In genomic region chr6:169725270-169726048, GRCh38 we compare ENCODE assay signal across 2 cellular contexts.
TF ChIP-seq lines count a peak whose summit lies in the region.

No MANE protein-coding gene starts in this region.

TF ChIP-seq in HEK293, 187 proteins besides CTCF, POLR2A, EP300 and RAD21 (continues in another document):
- no peak for TF ChIP-seq ZNF341 (tag by site-specific recombination; IDR thresholded peaks at IDR 0.05; ENCODE audit: low read depth)
- no peak for TF ChIP-seq MYNN (tag by site-specific recombination; IDR thresholded peaks at IDR 0.05; ENCODE audit: borderline replicate concordance)
- TF ChIP-seq ZNF776 (tag by site-specific recombination; IDR thresholded peaks at IDR 0.05; ENCODE audit: borderline replicate concordance): no peak
- TF ChIP-seq ZNF514 (tag by site-specific recombination; IDR thresholded peaks at IDR 0.05): no peak
- no peak for TF ChIP-seq ZNF112 (tag by site-specific recombination; IDR thresholded peaks at IDR 0.05)
- TF ChIP-seq ELK4 (IDR thresholded peaks at IDR 0.05; ENCODE audit: borderline replicate concordance, low read depth, low read length): no peak
- TF ChIP-seq ZNF302 (tag by site-specific recombination; IDR thresholded peaks at IDR 0.05; ENCODE audit: low read depth): no peak
- TF ChIP-seq ZNF362 (tag by site-specific recombination; IDR thresholded peaks at IDR 0.05): peak; percentile 88
- no peak for TF ChIP-seq ZNF692 (tag by site-specific recombination; IDR thresholded peaks at IDR 0.05)
- no peak for TF ChIP-seq ZFHX2 (tag by site-specific recombination; conservative IDR thresholded peaks at IDR 0.05)
- no peak for TF ChIP-seq ZNF223 (tag by site-specific recombination; IDR thresholded peaks at IDR 0.05)
- TF ChIP-seq ZNF132 (tag by site-specific recombination; IDR thresholded peaks at IDR 0.05; ENCODE audit: borderline replicate concordance): no peak
- TF ChIP-seq MZF1 (tag by site-specific recombination; IDR thresholded peaks at IDR 0.05; ENCODE audit: borderline replicate concordance): no peak
- TF ChIP-seq ZBTB8A (tag by site-specific recombination; IDR thresholded peaks at IDR 0.05): no peak
- no peak for TF ChIP-seq ZNF16 (tag by site-specific recombination; IDR thresholded peaks at IDR 0.05; ENCODE audit: low read depth)
- TF ChIP-seq ZNF785 (tag by site-specific recombination; IDR thresholded peaks at IDR 0.05): no peak
- TF ChIP-seq ZNF629 (tag by site-specific recombination; IDR thresholded peaks at IDR 0.05): 0 out of 2 replicates have a peak, but pooled peaks have one; percentile 22
- no peak for TF ChIP-seq ZNF558 (tag by site-specific recombination; IDR thresholded peaks at IDR 0.05)
- TF ChIP-seq ZNF548 (tag by site-specific recombination; IDR thresholded peaks at IDR 0.05): no peak
- peak; percentile 62; the same call in 1 of the 2 replicates for TF ChIP-seq ZNF600 (tag by site-specific recombination; IDR thresholded peaks at IDR 0.05)
- no peak for TF ChIP-seq ZBTB7A (tag by site-specific recombination; IDR thresholded peaks at IDR 0.05; ENCODE audit: low read depth)
- TF ChIP-seq PATZ1 (tag by site-specific recombination; IDR thresholded peaks at IDR 0.05): no peak
- TF ChIP-seq ZNF76 (tag by site-specific recombination; IDR thresholded peaks at IDR 0.05; ENCODE audit: borderline replicate concordance, low read depth): no peak
- no peak for TF ChIP-seq ZNF394 (tag by site-specific recombination; IDR thresholded peaks at IDR 0.05; ENCODE audit: borderline replicate concordance)
- 0 out of 2 replicates have a peak, but pooled peaks have one; percentile 2 for TF ChIP-seq ZSCAN30 (tag by site-specific recombination; IDR thresholded peaks at IDR 0.05)
- TF ChIP-seq KLF10 (tag by site-specific recombination; IDR thresholded peaks at IDR 0.05): no peak
- TF ChIP-seq MEIS1 (CRISPR knock-in tag; IDR thresholded peaks at IDR 0.05; ENCODE audit: borderline replicate concordance): no peak
- TF ChIP-seq YY2 (tag by site-specific recombination; IDR thresholded peaks at IDR 0.05): no peak

TF ChIP-seq in endothelial cell of umbilical vein, 7 proteins besides CTCF, POLR2A, EP300 and RAD21:
- TF ChIP-seq MAX (IDR thresholded peaks at IDR 0.05; ENCODE audit: insufficient read depth, insufficient read length): peak; percentile 29
- no peak for TF ChIP-seq EZH2 (IDR thresholded peaks at IDR 0.05; ENCODE audit: borderline replicate concordance, low read depth, low read length, severe bottlenecking)
- TF ChIP-seq MYC (IDR thresholded peaks at IDR 0.05; ENCODE audit: low read depth, low read length): no peak
- TF ChIP-seq FOS (IDR thresholded peaks at IDR 0.05; ENCODE audit: borderline replicate concordance, insufficient read depth, low read length): peak; percentile 70
- TF ChIP-seq POLR2AphosphoS5 (IDR thresholded peaks at IDR 0.05; ENCODE audit: insufficient read depth, low read depth, low read length): no peak
- peak; percentile 71 for TF ChIP-seq GATA2 (IDR thresholded peaks at IDR 0.05; ENCODE audit: insufficient read depth, insufficient read length, low read depth, low read length)
- peak; percentile 55 for TF ChIP-seq JUN (IDR thresholded peaks at IDR 0.05; ENCODE audit: borderline replicate concordance, insufficient read depth, insufficient read length, low read depth)
